In genomic region chr2:160752475-160753330, GRCh38 we compare ENCODE assay signal across 13 cellular contexts.
DNase-seq lines count a peak whose midpoint lies in the region; ATAC-seq, FAIRE-seq and TF ChIP-seq lines count a peak whose summit lies in the region.
"Had no signal": no experiment of that assay in that cellular context is flagged by ENCODE, and none has a peak within 500 bp of the region (broad histone marks: within the 10 kb centered on the region; RNA-seq: fewer than 3 reads in every experiment).

No MANE protein-coding gene starts in this region.

- H3K9me3 ChIP-seq in Caco-2 (peaks cover 14% of the 10 kb centered on the region; the same call in 1 of the 2 replicates), keratinocyte (ENCODE audit: control insufficient read depth, low read depth, low read length) (peaks cover 3% of the 10 kb centered on the region)
- H3K9me3 ChIP-seq: colonic mucosa had no signal

- no peak for ATAC-seq in HG02571 (IDR thresholded peaks at IDR 0.05; ENCODE audit: unreplicated experiment)
- ATAC-seq: naive thymus-derived CD4-positive, alpha-beta T cell had no signal

- H3K4me2 ChIP-seq in keratinocyte (ENCODE audit: control insufficient read depth, extremely low read depth, insufficient read depth, low read depth, low read length) = peak overlapping the region; percentile 61

- H3K79me2 ChIP-seq in keratinocyte (ENCODE audit: control insufficient read depth, insufficient read depth, low read length) = no peaks in the 10 kb centered on the region

- H3K27ac ChIP-seq in brain microvascular endothelial cell (peak overlapping the region; percentile 57), keratinocyte (ENCODE audit: control insufficient read depth, insufficient read depth, low read length) (peak overlapping the region; percentile 50)
- H3K27ac ChIP-seq: colonic mucosa, VCaP had no signal

- H3K27me3 Mint-ChIP-seq in Caco-2 (ENCODE audit: insufficient read depth, unreplicated experiment) (no peaks in the 10 kb centered on the region), glutamatergic neuron (ENCODE audit: unreplicated experiment) (peaks cover 2% of the 10 kb centered on the region)
- H3K27me3 Mint-ChIP-seq: CD4-positive, CD25-positive, alpha-beta regulatory T cell had no signal

- CTCF ChIA-PET in Caco-2 (lab: Charles Lee) = no interaction called here

- dilution Hi-C loops in keratinocyte (cut with MboI; ENCODE audit: extremely low pct_ligation_motif_present, low sequenced_read_pairs) = no loop called here

- H3K36me3 Mint-ChIP-seq in Caco-2 (ENCODE audit: insufficient read depth, unreplicated experiment) = no peaks in the 10 kb centered on the region
- no peaks in the 10 kb centered on the region for H3K36me3 Mint-ChIP-seq in glutamatergic neuron (ENCODE audit: unreplicated experiment)
- H3K36me3 Mint-ChIP-seq: CD4-positive, CD25-positive, alpha-beta regulatory T cell had no signal

- no peak overlapping the region for H3K27ac Mint-ChIP-seq in Caco-2 (ENCODE audit: unreplicated experiment)
- H3K27ac Mint-ChIP-seq in glutamatergic neuron (ENCODE audit: unreplicated experiment) = no peak overlapping the region
- H3K27ac Mint-ChIP-seq: CD4-positive, CD25-positive, alpha-beta regulatory T cell; naive thymus-derived CD4-positive, alpha-beta T cell had no signal

- peak overlapping the region; percentile 21 for H3K4me3 Mint-ChIP-seq in Caco-2 (ENCODE audit: unreplicated experiment)
- no peak overlapping the region for H3K4me3 Mint-ChIP-seq in glutamatergic neuron (ENCODE audit: unreplicated experiment)
- H3K4me3 Mint-ChIP-seq: CD4-positive, CD25-positive, alpha-beta regulatory T cell; naive thymus-derived CD4-positive, alpha-beta T cell had no signal

- H3K4me1 Mint-ChIP-seq in Caco-2 (ENCODE audit: low read depth, unreplicated experiment) (peaks cover 21% of the 10 kb centered on the region), glutamatergic neuron (ENCODE audit: low read depth, unreplicated experiment) (no peaks in the 10 kb centered on the region)
- H3K4me1 Mint-ChIP-seq: CD4-positive, CD25-positive, alpha-beta regulatory T cell had no signal

- no peak for TF ChIP-seq CTCF in Caco-2 (IDR thresholded peaks at IDR 0.05; ENCODE audit: insufficient read depth in 1 of 2, low read depth in 1 of 2, low read length in 1 of 2, severe bottlenecking in 1 of 2, unreplicated experiment in 1 of 2)
- no peak for TF ChIP-seq CTCF in brain microvascular endothelial cell (IDR thresholded peaks at IDR 0.05; ENCODE audit: low read depth, low read length, missing control alignments)
- TF ChIP-seq CTCF in keratinocyte (optimal IDR thresholded peaks at IDR 0.05 in 1 of 3, IDR thresholded peaks at IDR 0.05 in 1 of 3, conservative IDR thresholded peaks at IDR 0.05 in 1 of 3; ENCODE audit: extremely low read depth in 1 of 3, insufficient read depth in 2 of 3, low read length in 3 of 3) = no peak
- TF ChIP-seq CTCF in glutamatergic neuron (IDR thresholded peaks at IDR 0.05; ENCODE audit: partially characterized antibody, unreplicated experiment) = no peak

- in situ Hi-C loops in brain microvascular endothelial cell (cut with HindIII; ENCODE audit: low pct_ligation_motif_present, low sequenced_read_pairs) = no loop called here

- no peak overlapping the region for H3K9ac ChIP-seq in keratinocyte (ENCODE audit: control insufficient read depth, extremely low read depth, insufficient read depth, low read length)

- BruUV-seq in Caco-2 (replicated peaks; lab: Mats Ljungman, UMichigan) = no TSS peak

- POLR2A ChIA-PET in Caco-2 (lab: Charles Lee) = no interaction called here

- no peaks in the 10 kb centered on the region for H3K27me3 ChIP-seq in Caco-2 (replicated peaks; ENCODE audit: control insufficient read depth, insufficient read depth, low read length)
- no peaks in the 10 kb centered on the region for H3K27me3 ChIP-seq in brain microvascular endothelial cell (replicated peaks)
- H3K27me3 ChIP-seq in keratinocyte (ENCODE audit: control insufficient read depth, extremely low read depth, insufficient read depth, low read length) = no peaks in the 10 kb centered on the region
- H3K27me3 ChIP-seq: colonic mucosa had no signal

- H3K4me3 ChIP-seq in Caco-2 (ENCODE audit: low read depth, low read length) (no peak overlapping the region), brain microvascular endothelial cell (ENCODE audit: low read depth, low read length) (no peak overlapping the region), keratinocyte (ENCODE audit: control insufficient read depth in 2 of 3, extremely low read depth in 1 of 3, insufficient read depth in 2 of 3, low read depth in 1 of 3, low read length in 3 of 3) (peak overlapping the region in 1 of 3 experiments; percentile 8)
- H3K4me3 ChIP-seq: colonic mucosa had no signal

- no peaks in the 10 kb centered on the region for H3K9me1 ChIP-seq in keratinocyte (ENCODE audit: control insufficient read depth, extremely low read depth, insufficient read depth, low read length)

- H3K36me3 ChIP-seq in Caco-2 (ENCODE audit: control insufficient read depth, insufficient read depth, low read length) (no peaks in the 10 kb centered on the region), brain microvascular endothelial cell (replicated peaks) (no peaks in the 10 kb centered on the region), keratinocyte (ENCODE audit: control insufficient read depth in 2 of 2, extremely low read depth in 1 of 2, insufficient read depth in 2 of 2, low read length in 2 of 2) (no peaks in the 10 kb centered on the region)
- H3K36me3 ChIP-seq: colonic mucosa had no signal

- DNase-seq in Caco-2 (peak; percentile 35 to 50), HTR-8/SVneo (ENCODE audit: insufficient read length, low spot score) (peak; percentile 38), brain microvascular endothelial cell (peak; percentile 74), keratinocyte (ENCODE audit: low read depth, low spot score) (no peak), NCI-H1417 (lab: John Stamatoyannopoulos, UW) (no peak), germinal center (ENCODE audit: low spot score) (no peak), glutamatergic neuron (no peak)
- DNase-seq: CD4-positive, CD25-positive, alpha-beta regulatory T cell; colonic mucosa; naive thymus-derived CD4-positive, alpha-beta T cell; NCI-H146 had no signal

- intact Hi-C loops in Caco-2 (cut with micrococcal nuclease; ENCODE audit: unreplicated experiment) = no loop called here

- H3K4me1 ChIP-seq in Caco-2 = peaks cover 30% of the 10 kb centered on the region
- H3K4me1 ChIP-seq in keratinocyte (ENCODE audit: control insufficient read depth, extremely low read depth, insufficient read depth, low read length) = peaks cover 36% of the 10 kb centered on the region
- H3K4me1 ChIP-seq: colonic mucosa had no signal

- no peaks in the 10 kb centered on the region for H4K20me1 ChIP-seq in keratinocyte (ENCODE audit: control insufficient read depth, extremely low read depth, insufficient read depth, low read length)

- peaks cover 21% of the 10 kb centered on the region for H3K9me3 Mint-ChIP-seq in Caco-2 (ENCODE audit: unreplicated experiment)
- H3K9me3 Mint-ChIP-seq in glutamatergic neuron (ENCODE audit: unreplicated experiment) = no peaks in the 10 kb centered on the region

- FAIRE-seq in HTR-8/SVneo (lab: Jason Lieb, UNC) (peak; percentile 40), keratinocyte (lab: Jason Lieb, UNC) (peak; percentile 39)

- peak overlapping the region; percentile 29 for H2AFZ ChIP-seq in keratinocyte (ENCODE audit: control insufficient read depth, low read length)

Comparison
In these comparisons a context has a peak if more than half of its experiments do, and no peak if none do; other contexts are left out.
1. DNase-seq: peak in Caco-2 (2 of 2), HTR-8/SVneo (single experiment) and brain microvascular endothelial cell (single experiment); none in keratinocyte (single experiment), NCI-H1417 (0 of 3), germinal center (single experiment) and glutamatergic neuron (single experiment).